ENCODE assay signal across 16 cellular contexts in genomic region chr1:62799688-62800087, GRCh38.
"Had no signal": no experiment of that assay in that cellular context is flagged by ENCODE, and none has a peak within 500 bp of the region (broad histone marks: within the 10 kb centered on the region; RNA-seq: fewer than 3 reads in every experiment).

No MANE protein-coding gene starts in this region.

- DNase-seq: activated gamma-delta T cell treated with Interleukin-2 at 50 U/mL for 16 hours; activated T-cell treated with anti-CD3 and anti-CD28 coated beads, Interleukin-2, amount 50 U/mL, for 1 hour; endodermal cell; heart left ventricle; left cardiac atrium; nephron progenitor cell; pancreas; psoas muscle; testis; trophoblast cell; uterus had no signal

- H3K27ac ChIP-seq: breast epithelium, gastroesophageal sphincter, pancreas, psoas muscle, right atrium auricular region, testis, uterus had no signal

- H3K9me3 ChIP-seq: breast epithelium, gastroesophageal sphincter, heart left ventricle, pancreas, psoas muscle, right atrium auricular region, testis, uterus had no signal

- H3K27ac Mint-ChIP-seq: activated naive CD4-positive, alpha-beta T cell treated with anti-CD3 and anti-CD28 coated beads, Interleukin-2, amount 50 U/mL, for 24 hours; endodermal cell; nephron progenitor cell had no signal

- ATAC-seq: gastroesophageal sphincter, heart left ventricle, psoas muscle had no signal

- H3K4me3 ChIP-seq: breast epithelium, gastroesophageal sphincter, heart left ventricle, pancreas, psoas muscle, right atrium auricular region, testis, uterus had no signal

- H3K27me3 ChIP-seq: breast epithelium, gastroesophageal sphincter, heart left ventricle, pancreas, right atrium auricular region, testis, uterus had no signal

- H3K4me1 Mint-ChIP-seq: nephron progenitor cell had no signal

- H3K36me3 ChIP-seq: breast epithelium, pancreas, right atrium auricular region, uterus had no signal

- H3K9me3 Mint-ChIP-seq: activated naive CD4-positive, alpha-beta T cell treated with anti-CD3 and anti-CD28 coated beads, Interleukin-2, amount 50 U/mL, for 24 hours; central memory CD8-positive, alpha-beta T cell; endodermal cell; nephron progenitor cell had no signal

- H3K27me3 Mint-ChIP-seq: activated naive CD4-positive, alpha-beta T cell treated with anti-CD3 and anti-CD28 coated beads, Interleukin-2, amount 50 U/mL, for 24 hours; central memory CD8-positive, alpha-beta T cell had no signal

- H3K4me3 Mint-ChIP-seq: activated naive CD4-positive, alpha-beta T cell treated with anti-CD3 and anti-CD28 coated beads, Interleukin-2, amount 50 U/mL, for 24 hours; central memory CD8-positive, alpha-beta T cell; endodermal cell; nephron progenitor cell had no signal
